In genomic region chr7:65004575-65004974, GRCh38 we compare ENCODE assay signal across 15 cellular contexts. TPM values are rescaled to one million over a fixed set of nuclear protein-coding genes. Genes with fewer than 3 reads are reported as not detected.
DNase-seq lines count a peak whose midpoint lies in the region; ATAC-seq and TF ChIP-seq lines count a peak whose summit lies in the region.
"Had no signal": no experiment of that assay in that cellular context is flagged by ENCODE, and none has a peak within 500 bp of the region (broad histone marks: within the 10 kb centered on the region; RNA-seq: fewer than 3 reads in every experiment).

No MANE protein-coding gene starts in this region.

- H3K9me3 ChIP-seq in CD8-positive, alpha-beta memory T cell (ENCODE audit: low read length), result peaks cover 3% of the 10 kb centered on the region
- peaks cover 5% of the 10 kb centered on the region for H3K9me3 ChIP-seq in neural progenitor cell (ENCODE audit: low read depth)

- peaks cover 29 to 46% (median 36%) of the 10 kb centered on the region in 3 donors for H3K36me3 Mint-ChIP-seq in CD8-positive, alpha-beta memory T cell
- peaks cover 52% of the 10 kb centered on the region for H3K36me3 Mint-ChIP-seq in neural progenitor cell

- TF ChIP-seq CTCF in coronary artery (IDR thresholded peaks at IDR 0.05) (no peak), neural progenitor cell (IDR thresholded peaks at IDR 0.05) (no peak)

- no peak for ATAC-seq in GM18519 (IDR thresholded peaks at IDR 0.05; ENCODE audit: low FRiP score, unreplicated experiment)
- ATAC-seq: left colon had no signal

- no peaks in the 10 kb centered on the region for H3K27me3 ChIP-seq in CD8-positive, alpha-beta memory T cell (ENCODE audit: insufficient read depth, low read length, poor library complexity, severe bottlenecking)
- H3K27me3 ChIP-seq in neural progenitor cell, result no peaks in the 10 kb centered on the region

- no peak overlapping the region for H3K27ac ChIP-seq in CD8-positive, alpha-beta memory T cell (ENCODE audit: low read depth, low read length)
- H3K27ac ChIP-seq in coronary artery, result no peak overlapping the region
- no peak overlapping the region for H3K27ac ChIP-seq in neural progenitor cell

- H3K4me1 Mint-ChIP-seq in CD8-positive, alpha-beta memory T cell, result peaks cover 49 to 66% (median 65%) of the 10 kb centered on the region in 3 donors
- peaks cover 16% of the 10 kb centered on the region for H3K4me1 Mint-ChIP-seq in neural progenitor cell

- H3K4me2 ChIP-seq in neural progenitor cell, result peak overlapping the region; percentile 83

- H4K20me1 ChIP-seq in neural progenitor cell (ENCODE audit: low read depth), result peaks cover 7% of the 10 kb centered on the region

- peak overlapping the region; percentile 92 to 99 (median 96) for H3K4me3 Mint-ChIP-seq in CD8-positive, alpha-beta memory T cell
- H3K4me3 Mint-ChIP-seq in neural progenitor cell, result peak overlapping the region; percentile 98

- no peak overlapping the region for H2AFZ ChIP-seq in neural progenitor cell (replicated peaks)

- H3K9ac ChIP-seq in neural progenitor cell, result no peak overlapping the region

- H3K9me3 Mint-ChIP-seq in CD8-positive, alpha-beta memory T cell, result peaks cover 0 to 12% (median 4%) of the 10 kb centered on the region in 5 donors
- peaks cover 53% of the 10 kb centered on the region for H3K9me3 Mint-ChIP-seq in neural progenitor cell

- H3K4me3 ChIP-seq in CD8-positive, alpha-beta memory T cell (ENCODE audit: low read length), result peak overlapping the region; percentile 23
- peak overlapping the region; percentile 88 for H3K4me3 ChIP-seq in coronary artery
- peak overlapping the region; percentile 76 for H3K4me3 ChIP-seq in neural progenitor cell

- peak overlapping the region in 5 of 8 donors; percentile 43 to 97 (median 88) for H3K27ac Mint-ChIP-seq in CD8-positive, alpha-beta memory T cell
- H3K27ac Mint-ChIP-seq in neural progenitor cell, result no peak overlapping the region

- peaks cover 0 to 1% of the 10 kb centered on the region in 2 donors for H3K27me3 Mint-ChIP-seq in CD8-positive, alpha-beta memory T cell
- peaks cover 9% of the 10 kb centered on the region for H3K27me3 Mint-ChIP-seq in neural progenitor cell (ENCODE audit: insufficient read depth, low read depth)

- peaks cover 6% of the 10 kb centered on the region for H3F3A ChIP-seq in neural progenitor cell (ENCODE audit: low read depth)

- H3K36me3 ChIP-seq in CD8-positive, alpha-beta memory T cell (ENCODE audit: insufficient read depth, low read length), result peaks cover 13% of the 10 kb centered on the region
- H3K36me3 ChIP-seq in neural progenitor cell, result peaks cover 12% of the 10 kb centered on the region

- peaks cover 24% of the 10 kb centered on the region for H3K4me1 ChIP-seq in CD8-positive, alpha-beta memory T cell (ENCODE audit: insufficient read depth, low read length)
- H3K4me1 ChIP-seq in neural progenitor cell, result peaks cover 8% of the 10 kb centered on the region

- POLR2A ChIA-PET in CD8-positive, alpha-beta memory T cell (lab: Charles Lee), result interaction anchor here (0.7 kb wide), 1 partner anchor 211 kb away, joined by 3 read pairs; no protein-coding TSS in a partner anchor

- peaks cover 64% of the 10 kb centered on the region for H3K79me2 ChIP-seq in neural progenitor cell (ENCODE audit: low read depth)

- CTCF ChIA-PET in CD8-positive, alpha-beta memory T cell (lab: Charles Lee), result interaction anchor here (0.7 kb wide), 1 partner anchor 477 kb away, joined by 3 read pairs; no protein-coding TSS in a partner anchor

- DNase-seq in CD8-positive, alpha-beta memory T cell, result no peak
- DNase-seq in NCI-H69 (lab: John Stamatoyannopoulos, UW), result peak; percentile 9
- DNase-seq in coronary artery (ENCODE audit: low spot score), result no peak
- no peak for DNase-seq in neural progenitor cell (ENCODE audit: low spot score)
- no peak for DNase-seq in HT-29 (ENCODE audit: low spot score)
- no peak for DNase-seq in NCI-H1930 (lab: John Stamatoyannopoulos, UW)
- DNase-seq in COR-L47 (lab: John Stamatoyannopoulos, UW), result no peak
- DNase-seq: central memory CD4-positive, alpha-beta T cell; foreskin melanocyte; left colon; NCI-H2029 treated with DMSO at 0.1 percent for 48 hours; posterior cingulate gyrus; stimulated activated CD4-positive, alpha-beta T cell treated with anti-CD3 and anti-CD28 coated beads, Interleukin-4, amount 100 ng/mL, for 1 hour; T-helper 9 cell had no signal

RNA-seq across cellular contexts. Expression of gene ERV3-1, which starts 1.9 kb away (rescaled TPM):
- 1 to 10 TPM; 6.0 to 7.1 TPM for total RNA-seq in CD8-positive, alpha-beta memory T cell
- 7.2 TPM for polyA plus RNA-seq in CD8-positive, alpha-beta memory T cell
- total RNA-seq in neural progenitor cell (ENCODE audit: low replicate concordance), result 44.6 and 50.0 TPM in 2 replicates
- total RNA-seq in HT-29 (2014; rRNA removed; shearing (Covaris generic)), result 2.9 and 5.8 TPM in 2 replicates

RNA-seq across cellular contexts. Expression of gene ZNF117, which starts 13.7 kb away (rescaled TPM):
- total RNA-seq in CD8-positive, alpha-beta memory T cell, result 1 to 10 TPM; 3.5 to 3.8 TPM
- polyA plus RNA-seq in CD8-positive, alpha-beta memory T cell, result 0.89 TPM
- total RNA-seq in neural progenitor cell (ENCODE audit: low replicate concordance), result 35.8 and 71.6 TPM in 2 replicates
- total RNA-seq in HT-29 (2014; rRNA removed; shearing (Covaris generic)), result 0.34 and 0.74 TPM in 2 replicates

Comparison
In these comparisons a context has a peak if more than half of its experiments do, and no peak if none do; other contexts are left out.
1. H3K4me3 ChIP-seq: peak in every context shown above with its lines; median percentile 88 in coronary artery; 76 in neural progenitor cell; 23 in CD8-positive, alpha-beta memory T cell.